ENCODE assay signal across 16 cellular contexts in genomic region chr7:117219485-117219884, GRCh38.
DNase-seq lines count a peak whose midpoint lies in the region; ATAC-seq and TF ChIP-seq lines count a peak whose summit lies in the region.
"Had no signal": no experiment of that assay in that cellular context is flagged by ENCODE, and none has a peak within 500 bp of the region (broad histone marks: within the 10 kb centered on the region; RNA-seq: fewer than 3 reads in every experiment).

No MANE protein-coding gene starts in this region.

- POLR2A ChIA-PET in MCF 10A (lab: Yijun Ruan, JAX), result no interaction called here

- no peaks in the 10 kb centered on the region for H3K36me3 ChIP-seq in breast epithelium
- H3K36me3 ChIP-seq in SJSA1, result no peaks in the 10 kb centered on the region

- no TSS peak for BruUV-seq in MCF 10A (replicated peaks; lab: Mats Ljungman, UMichigan)

- H3K27ac ChIP-seq in breast epithelium (no peak overlapping the region), SJSA1 (0 out of 2 replicates have a peak overlapping the region, but pooled peaks have one; percentile 72)
- H3K27ac ChIP-seq: gastroesophageal sphincter, SJCRH30, suprapubic skin had no signal

- H3K27me3 Mint-ChIP-seq in MCF 10A (ENCODE audit: insufficient read depth, unreplicated experiment) (no peaks in the 10 kb centered on the region), HFFc6 (ENCODE audit: insufficient read depth) (no peaks in the 10 kb centered on the region)
- H3K27me3 Mint-ChIP-seq: activated CD8-positive, alpha-beta memory T cell treated with anti-CD3 and anti-CD28 coated beads, Interleukin-2, amount 10 ng/mL, durations not matched to agents 7 days and 5 days; activated naive CD8-positive, alpha-beta T cell had no signal

- H3K9me3 Mint-ChIP-seq in MCF 10A (ENCODE audit: unreplicated experiment) (no peaks in the 10 kb centered on the region), HFFc6 (no peaks in the 10 kb centered on the region)

- no peak overlapping the region for H3K4me3 Mint-ChIP-seq in MCF 10A (ENCODE audit: unreplicated experiment)
- H3K4me3 Mint-ChIP-seq in HFFc6, result no peak overlapping the region
- H3K4me3 Mint-ChIP-seq: activated CD8-positive, alpha-beta memory T cell treated with anti-CD3 and anti-CD28 coated beads, Interleukin-2, amount 10 ng/mL, durations not matched to agents 7 days and 5 days; activated naive CD8-positive, alpha-beta T cell had no signal

- H3K4me3 ChIP-seq in breast epithelium (no peak overlapping the region), SJSA1 (no peak overlapping the region), fibroblast of villous mesenchyme (ENCODE audit: low read depth, low read length) (no peak overlapping the region)
- H3K4me3 ChIP-seq: gastroesophageal sphincter, SJCRH30, suprapubic skin had no signal

- TF ChIP-seq CTCF in MCF 10A (IDR thresholded peaks at IDR 0.05; ENCODE audit: unreplicated experiment) (no peak), breast epithelium (IDR thresholded peaks at IDR 0.05) (no peak), fibroblast of villous mesenchyme (IDR thresholded peaks at IDR 0.05; ENCODE audit: insufficient read depth, low read depth, low read length) (no peak), HFFc6 (IDR thresholded peaks at IDR 0.05) (no peak)

- no peak for ATAC-seq in GM21737 (IDR thresholded peaks at IDR 0.05; ENCODE audit: unreplicated experiment)
- ATAC-seq: activated CD8-positive, alpha-beta memory T cell treated with anti-CD3 and anti-CD28 coated beads, Interleukin-2, amount 10 ng/mL, durations not matched to agents 7 days and 5 days; gastroesophageal sphincter had no signal

- H3K4me1 Mint-ChIP-seq in MCF 10A (ENCODE audit: insufficient read depth, unreplicated experiment) (no peaks in the 10 kb centered on the region), HFFc6 (ENCODE audit: low read depth) (peaks cover 39% of the 10 kb centered on the region)
- H3K4me1 Mint-ChIP-seq: activated CD8-positive, alpha-beta memory T cell treated with anti-CD3 and anti-CD28 coated beads, Interleukin-2, amount 10 ng/mL, durations not matched to agents 7 days and 5 days had no signal

- no peaks in the 10 kb centered on the region for H3K9me3 ChIP-seq in breast epithelium
- no peaks in the 10 kb centered on the region for H3K9me3 ChIP-seq in SJSA1 (replicated peaks)
- H3K9me3 ChIP-seq: gastroesophageal sphincter, SJCRH30, suprapubic skin had no signal

- H3K27ac Mint-ChIP-seq in MCF 10A (ENCODE audit: low read depth, unreplicated experiment) (no peak overlapping the region), HFFc6 (no peak overlapping the region)
- H3K27ac Mint-ChIP-seq: activated CD8-positive, alpha-beta memory T cell treated with anti-CD3 and anti-CD28 coated beads, Interleukin-2, amount 10 ng/mL, durations not matched to agents 7 days and 5 days; activated naive CD8-positive, alpha-beta T cell had no signal

- H3K4me1 ChIP-seq in breast epithelium (no peaks in the 10 kb centered on the region), SJSA1 (replicated peaks) (peaks cover 53% of the 10 kb centered on the region)
- H3K4me1 ChIP-seq: gastroesophageal sphincter, SJCRH30, suprapubic skin had no signal

- CTCF ChIA-PET in MCF 10A (lab: Yijun Ruan, JAX), result interaction anchor here (0.8 to 1.3 kb wide), 2 partner anchors 162 to 167 kb away, joined by 3 to 5 read pairs; no protein-coding TSS in a partner anchor

- peak; percentile 6 for DNase-seq in MCF 10A (ENCODE audit: unreplicated experiment)
- no peak for DNase-seq in breast epithelium (ENCODE audit: low spot score in 2 of 2)
- DNase-seq in SJSA1 (ENCODE audit: low read depth in 1 of 2, low spot score in 2 of 2), result peak in 1 of 2 experiments; percentile 14
- DNase-seq in fibroblast of villous mesenchyme (ENCODE audit: low read depth), result peak; percentile 70
- no peak for DNase-seq in stimulated activated CD4-positive, alpha-beta T cell treated with anti-CD3 and anti-CD28 coated beads, Interleukin-2, amount 100 ng/mL, for 24 hours
- no peak for DNase-seq in middle frontal gyrus (ENCODE audit: extremely low spot score, low spot score)
- no peak for DNase-seq in HFFc6
- DNase-seq: activated CD8-positive, alpha-beta memory T cell treated with anti-CD3 and anti-CD28 coated beads, Interleukin-2, amount 10 ng/mL, durations not matched to agents 7 days and 5 days; midbrain; MM.1S; NCI-H2171; SJCRH30 had no signal

- no peak for TF ChIP-seq POLR2A in breast epithelium (IDR thresholded peaks at IDR 0.05)

- H3K36me3 Mint-ChIP-seq in MCF 10A (ENCODE audit: insufficient read depth, unreplicated experiment) (peaks cover 6% of the 10 kb centered on the region), HFFc6 (ENCODE audit: low read depth) (peaks cover 9% of the 10 kb centered on the region)
- H3K36me3 Mint-ChIP-seq: activated CD8-positive, alpha-beta memory T cell treated with anti-CD3 and anti-CD28 coated beads, Interleukin-2, amount 10 ng/mL, durations not matched to agents 7 days and 5 days had no signal

- intact Hi-C loops in MCF 10A (cut with micrococcal nuclease), result no loop called here
- intact Hi-C loops in breast epithelium (cut with DNase I; ENCODE audit: low total_unique reads), result no loop called here

- H3K27me3 ChIP-seq in breast epithelium (no peaks in the 10 kb centered on the region), SJSA1 (replicated peaks) (no peaks in the 10 kb centered on the region)
- H3K27me3 ChIP-seq: gastroesophageal sphincter, SJCRH30, suprapubic skin had no signal

Comparison
In these comparisons a context has a peak if more than half of its experiments do, and no peak if none do; other contexts are left out.
1. DNase-seq: peak in MCF 10A (single experiment) and fibroblast of villous mesenchyme (single experiment); none in breast epithelium (0 of 2), stimulated activated CD4-positive, alpha-beta T cell treated with anti-CD3 and anti-CD28 coated beads, Interleukin-2, amount 100 ng/mL, for 24 hours (0 of 2), middle frontal gyrus (single experiment) and HFFc6 (single experiment).